ENCODE assay signal across 20 cellular contexts in the genomic region with DNA sequence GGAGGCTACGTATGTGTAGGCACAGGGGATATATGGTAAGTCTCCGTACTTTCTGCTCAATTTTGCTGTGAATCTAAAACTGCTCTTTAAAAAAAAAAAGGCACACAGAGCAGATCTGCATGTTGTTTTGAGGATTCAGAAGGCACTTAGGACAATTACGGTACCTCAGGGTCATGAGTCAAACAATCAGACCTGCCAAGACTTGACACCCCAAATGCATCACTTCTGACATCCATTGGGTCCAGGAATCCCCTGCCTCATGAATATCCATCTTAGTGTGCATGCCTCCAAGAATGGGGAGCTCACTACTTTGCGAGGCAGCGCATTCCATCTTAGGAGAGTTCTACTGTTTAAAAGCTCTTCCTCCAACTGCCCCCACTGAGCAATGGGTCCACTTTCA. TPM values are rescaled to one million over a fixed set of nuclear protein-coding genes. Genes with fewer than 3 reads are reported as not detected.
DNase-seq lines count a peak whose midpoint lies in the region; ATAC-seq, FAIRE-seq and TF ChIP-seq lines count a peak whose summit lies in the region.
"Had no signal": no experiment of that assay in that cellular context is flagged by ENCODE, and none has a peak within 500 bp of the region (broad histone marks: within the 10 kb centered on the region; RNA-seq: fewer than 3 reads in every experiment).

No MANE protein-coding gene starts in this region.

- peaks cover 9% of the 10 kb centered on the region for H3K9me3 Mint-ChIP-seq in MCF 10A (ENCODE audit: unreplicated experiment)
- H3K9me3 Mint-ChIP-seq: CD4-positive, alpha-beta T cell had no signal

- H3K36me3 ChIP-seq in mammary epithelial cell (ENCODE audit: insufficient read depth, low read length) (peaks cover 5% of the 10 kb centered on the region), kidney (ENCODE audit: control insufficient read depth in 1 of 2, insufficient read depth in 2 of 2, low read length in 2 of 2) (no peaks in the 10 kb centered on the region)

- no peak overlapping the region for H3K4me3 Mint-ChIP-seq in MCF 10A (ENCODE audit: unreplicated experiment)
- H3K4me3 Mint-ChIP-seq: CD4-positive, alpha-beta T cell; GM23338 had no signal

- no peak for FAIRE-seq in kidney (lab: Jason Lieb, UNC)
- FAIRE-seq: D721Med, G401.6, GM12891, H54 had no signal

- no peak overlapping the region for H3K27ac Mint-ChIP-seq in MCF 10A (ENCODE audit: low read depth, unreplicated experiment)
- H3K27ac Mint-ChIP-seq: CD4-positive, alpha-beta T cell; GM23338 had no signal

- H2AFZ ChIP-seq in mammary epithelial cell (ENCODE audit: low read depth, low read length): no peak overlapping the region
- H2AFZ ChIP-seq: GM23338 had no signal

- no peak overlapping the region for H3K27ac ChIP-seq in mammary epithelial cell (ENCODE audit: insufficient read depth, low read depth, low read length)
- no peak overlapping the region for H3K27ac ChIP-seq in kidney (ENCODE audit: low read depth in 2 of 2, low read length in 2 of 2)
- H3K27ac ChIP-seq: 22Rv1, C4-2B had no signal

- WGBS in mammary epithelial cell (ENCODE audit: low coverage, missing lambda C conversion rate): 81% methylated on average over 5 of the region's 5 CpGs

- in situ Hi-C loops in mammary epithelial cell (cut with MboI; ENCODE audit: low sequenced_read_pairs in 2 of 2): no loop called here

- H3K27me3 Mint-ChIP-seq in MCF 10A (ENCODE audit: insufficient read depth, unreplicated experiment): no peaks in the 10 kb centered on the region

- H3K36me3 Mint-ChIP-seq in MCF 10A (ENCODE audit: insufficient read depth, unreplicated experiment): peaks cover 2% of the 10 kb centered on the region

- TF ChIP-seq CTCF in mammary epithelial cell (conservative IDR thresholded peaks at IDR 0.05 in 1 of 2, IDR thresholded peaks at IDR 0.05 in 1 of 2; ENCODE audit: extremely low read depth in 1 of 2, insufficient read depth in 1 of 2, low read depth in 1 of 2, low read length in 2 of 2) (no peak), MCF 10A (IDR thresholded peaks at IDR 0.05; ENCODE audit: unreplicated experiment) (no peak), fibroblast of villous mesenchyme (IDR thresholded peaks at IDR 0.05; ENCODE audit: insufficient read depth, low read depth, low read length) (no peak), kidney (IDR thresholded peaks at IDR 0.05; ENCODE audit: borderline replicate concordance, extremely low read depth, insufficient read depth) (no peak)

- H3K4me3 ChIP-seq in mammary epithelial cell (replicated peaks in 1 of 3; ENCODE audit: insufficient read depth in 1 of 3, low read depth in 2 of 3, low read length in 3 of 3) (no peak overlapping the region), fibroblast of villous mesenchyme (ENCODE audit: low read depth, low read length) (peak overlapping the region; percentile 8), kidney (ENCODE audit: low read length in 2 of 2) (peak overlapping the region; percentile 5 to 58)
- H3K4me3 ChIP-seq: GM23338 had no signal

- dilution Hi-C loops in mammary epithelial cell (cut with HindIII; ENCODE audit: low sequenced_read_pairs): no loop called here

- DNase-seq in mammary epithelial cell (peak; percentile 50), MCF 10A (ENCODE audit: unreplicated experiment) (no peak), fibroblast of villous mesenchyme (ENCODE audit: low read depth) (no peak), kidney (no peak), AG08396 (ENCODE audit: low spot score) (no peak), NCI-H2227 (lab: John Stamatoyannopoulos, UW; ENCODE audit: unreplicated experiment) (no peak), NAMALWA (ENCODE audit: low spot score) (no peak)
- DNase-seq: AML-193; Caco-2; CD4-positive, alpha-beta T cell; HCEC 1CT had no signal

- peak overlapping the region; percentile 94 for H3K4me2 ChIP-seq in mammary epithelial cell (ENCODE audit: insufficient read depth, low read depth, low read length)
- H3K4me2 ChIP-seq: GM23338 had no signal

- H3K4me1 ChIP-seq in mammary epithelial cell (ENCODE audit: insufficient read depth, low read length): peaks cover 36% of the 10 kb centered on the region
- H3K4me1 ChIP-seq in kidney (ENCODE audit: control insufficient read depth in 1 of 2, insufficient read depth in 1 of 2, low read depth in 1 of 2, low read length in 2 of 2): peaks cover 0 to 5% of the 10 kb centered on the region in 2 donors

- intact Hi-C loops in mammary epithelial cell (cut with micrococcal nuclease) (no loop called here), MCF 10A (cut with micrococcal nuclease) (loop anchor here (10.0 kb wide), 1 partner anchor 73 kb away; no protein-coding TSS in a partner anchor), kidney (cut with DNase I) (no loop called here)

- no peaks in the 10 kb centered on the region for H3K27me3 ChIP-seq in mammary epithelial cell (ENCODE audit: insufficient read depth, low read length)

- peaks cover 37% of the 10 kb centered on the region for H3K4me1 Mint-ChIP-seq in MCF 10A (ENCODE audit: insufficient read depth, unreplicated experiment)

- CTCF ChIA-PET in mammary epithelial cell (lab: Charles Lee; ENCODE audit: low non-redundant PET) (no interaction called here), MCF 10A (lab: Yijun Ruan, JAX) (interaction anchor here (0.6 to 0.9 kb wide), 4 partner anchors 9 to 104 kb away, joined by 3 read pairs; no protein-coding TSS in a partner anchor)

- no peak overlapping the region for H3K9ac ChIP-seq in mammary epithelial cell (ENCODE audit: insufficient read depth, low read length)
- H3K9ac ChIP-seq in kidney (ENCODE audit: low read length in 2 of 2): no peak overlapping the region

- BruUV-seq in mammary epithelial cell (replicated peaks; lab: Mats Ljungman, UMichigan): no TSS peak
- no TSS peak for BruUV-seq in MCF 10A (replicated peaks; lab: Mats Ljungman, UMichigan)

- POLR2A ChIA-PET in MCF 10A (lab: Yijun Ruan, JAX): interaction anchor here (1.2 kb wide), 1 partner anchor 49 kb away, joined by 4 read pairs; the partner anchor contains the start of gene BDKRB1

- H4K20me1 ChIP-seq in mammary epithelial cell (ENCODE audit: insufficient read depth, low read length): no peaks in the 10 kb centered on the region

- peaks cover 78% of the 10 kb centered on the region for H3K79me2 ChIP-seq in mammary epithelial cell (ENCODE audit: insufficient read depth, low read length)

- peaks cover 10% of the 10 kb centered on the region for H3K9me3 ChIP-seq in mammary epithelial cell (replicated peaks; ENCODE audit: insufficient read depth, low read length)
- no peaks in the 10 kb centered on the region for H3K9me3 ChIP-seq in kidney (ENCODE audit: control insufficient read depth in 1 of 2, low read length in 2 of 2)
- H3K9me3 ChIP-seq: Caco-2 had no signal

- ATAC-seq in GM18909 (IDR thresholded peaks at IDR 0.05; ENCODE audit: poor library complexity, unreplicated experiment): no peak
- ATAC-seq: GM23338 had no signal

RNA-seq across cellular contexts. Expression of gene BDKRB2, which starts 3.0 kb away (rescaled TPM):
- 10 to 100 TPM in 1 of 2 donors, 1 to 10 TPM in 1; 7.5 to 21.1 TPM for total RNA-seq in mammary epithelial cell
- polyA plus RNA-seq in mammary epithelial cell: 18.1 TPM
- polyA minus RNA-seq in mammary epithelial cell: 37.4 TPM
- 1.4 and 2.8 TPM in 2 replicates for total RNA-seq in MCF 10A (2022)
- 51.5 and 105 TPM in 2 replicates for total RNA-seq in fibroblast of villous mesenchyme
- total RNA-seq in kidney: 16.1 TPM
- polyA plus RNA-seq in kidney (ENCODE audit: insufficient read depth, low read depth, low replicate concordance): 7.4 TPM
- total RNA-seq: CD4-positive, alpha-beta T cell had no signal

RNA-seq across cellular contexts. Expression of gene BDKRB1, which starts 48.3 kb away (rescaled TPM):
- 1 to 10 TPM in 1 of 2 donors, under 1 TPM in 1; 0.17 to 4.8 TPM for total RNA-seq in mammary epithelial cell
- 3.7 TPM for polyA plus RNA-seq in mammary epithelial cell
- polyA minus RNA-seq in mammary epithelial cell: 6.9 TPM
- 0.32 and 0.51 TPM in 2 replicates for total RNA-seq in MCF 10A (2022)
- 5.8 and 15.1 TPM in 2 replicates for total RNA-seq in fibroblast of villous mesenchyme
- 1.2 TPM for total RNA-seq in kidney
- polyA plus RNA-seq in kidney (ENCODE audit: insufficient read depth, low read depth, low replicate concordance): 1.5 TPM
- total RNA-seq: CD4-positive, alpha-beta T cell; GM23338; HT-29 had no signal
- polyA plus RNA-seq: GM23338 had no signal

Comparison
In these comparisons a context has a peak if more than half of its experiments do, and no peak if none do; other contexts are left out.
1. H3K4me3 ChIP-seq: peak in fibroblast of villous mesenchyme (single experiment) and kidney (2 of 2); none in mammary epithelial cell (0 of 3).